ENCODE assay signal across 8 cellular contexts in the genomic region with DNA sequence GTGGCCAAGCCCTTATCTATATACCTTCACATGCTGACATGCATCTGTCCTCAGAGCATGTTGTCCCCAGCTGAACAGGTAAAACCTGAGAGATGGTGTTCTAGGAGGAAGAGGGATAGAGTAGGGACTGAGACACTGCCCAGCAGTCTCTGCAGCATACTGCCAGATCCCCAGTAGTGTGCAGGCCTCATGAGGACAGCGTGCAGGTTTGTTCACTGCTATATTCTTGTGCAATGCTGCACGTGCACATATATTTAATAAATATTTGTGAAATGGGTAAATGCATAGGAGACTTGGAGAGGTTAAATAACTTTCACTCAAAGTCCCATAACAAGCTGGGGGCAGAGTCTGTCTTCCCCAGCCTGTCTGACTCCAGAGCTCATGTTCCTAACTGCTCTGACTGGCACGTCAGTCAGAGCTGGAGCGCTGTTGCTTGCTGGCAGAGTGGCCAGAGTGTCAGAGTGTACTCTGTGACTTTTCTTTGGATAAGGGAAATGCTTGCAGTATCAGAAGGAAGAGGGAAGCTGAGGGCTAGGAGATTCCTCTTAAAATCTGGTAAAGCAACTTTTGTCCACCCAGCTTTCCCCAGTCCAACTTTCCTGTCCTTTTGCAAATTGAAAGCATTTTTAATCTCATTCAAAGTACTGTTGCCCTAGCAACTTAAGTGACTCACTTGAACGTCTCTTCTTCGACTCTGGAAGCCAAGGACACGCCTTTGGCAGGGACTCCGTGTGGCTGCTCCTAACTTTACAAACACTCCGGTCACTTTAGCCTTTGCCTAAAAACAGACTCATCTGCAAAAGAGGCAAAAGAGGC. TPM values are rescaled to one million over a fixed set of nuclear protein-coding genes. Genes with fewer than 3 reads are reported as not detected.
A peak's percentile ranks its signal among the peaks of the same experiment; 100 is the strongest.
DNase-seq lines count a peak whose midpoint lies in the region; ATAC-seq and TF ChIP-seq lines count a peak whose summit lies in the region.

No MANE protein-coding gene starts in this region.

- intact Hi-C loops in adrenal gland (cut with DNase I): loop anchor here in 1 of 2 donors (10.0 kb wide), 1 partner anchor 108 kb away; no protein-coding TSS in a partner anchor

- TF ChIP-seq POLR2A in adrenal gland (IDR thresholded peaks at IDR 0.05): peak in 1 of 2 donors; percentile 62

- DNase-seq in ELR (ENCODE audit: low read depth): peak; percentile 69
- peak; percentile 83 to 95 (median 93) for DNase-seq in adrenal gland
- DNase-seq in right atrium auricular region (ENCODE audit: low spot score): peak; percentile 92
- peak; percentile 43 for DNase-seq in skeletal muscle cell (ENCODE audit: low read depth)
- no peak for DNase-seq in NCI-H1048 (lab: John Stamatoyannopoulos, UW)
- no peak for DNase-seq in activated CD8-positive, alpha-beta memory T cell treated with anti-CD3 and anti-CD28 coated beads, Interleukin-2, amount 50 U/mL, for 48 hours
- DNase-seq in CD1c-positive myeloid dendritic cell (ENCODE audit: extremely low spot score): no peak

- WGBS in adrenal gland, 4 donors: 21 to 28% (median 27%) methylated on average over 9 of the region's 9 CpGs

- TF ChIP-seq CTCF in adrenal gland (IDR thresholded peaks at IDR 0.05) (no peak), right atrium auricular region (IDR thresholded peaks at IDR 0.05) (no peak)

- H3K36me3 ChIP-seq in adrenal gland (replicated peaks in 1 of 2) (no peaks in the 10 kb centered on the region), right atrium auricular region (peaks cover 10% of the 10 kb centered on the region)

- no peak for ATAC-seq in GM21825 (IDR thresholded peaks at IDR 0.05; ENCODE audit: unreplicated experiment)

- H3K27ac ChIP-seq in adrenal gland (peak overlapping the region; percentile 62 to 84 (median 71)), right atrium auricular region (peak overlapping the region; percentile 71 to 80)

- H3K4me3 ChIP-seq in adrenal gland (peak overlapping the region in 1 of 4 donors; percentile 38), right atrium auricular region (no peak overlapping the region), skeletal muscle cell (ENCODE audit: low read depth, low read length) (peak overlapping the region; percentile 9)

- H3K27me3 ChIP-seq in adrenal gland (no peaks in the 10 kb centered on the region), right atrium auricular region (no peaks in the 10 kb centered on the region)

- no peaks in the 10 kb centered on the region for H3K9me3 ChIP-seq in adrenal gland (replicated peaks in 1 of 3)
- no peaks in the 10 kb centered on the region for H3K9me3 ChIP-seq in right atrium auricular region

- H3K4me1 ChIP-seq in adrenal gland (replicated peaks in 1 of 2) (peaks cover 31 to 52% of the 10 kb centered on the region in 2 donors), right atrium auricular region (peaks cover 0 to 39% of the 10 kb centered on the region in 2 donors)

RNA-seq across cellular contexts. Expression of a gene that starts 14.9 kb away (rescaled TPM):
- total RNA-seq in adrenal gland: 10 to 100 TPM in 7 of 8 donors, 1 to 10 TPM in 1; 9.8 to 22.4 (median 13.7) TPM
- polyA plus RNA-seq in adrenal gland: 10 to 100 TPM in 1 of 3 donors, 1 to 10 TPM in 2; 2.6 to 33.8 (median 2.7) TPM
- 10 to 100 TPM in 1 of 2 donors, 1 to 10 TPM in 1; 6.0 to 10.7 TPM for total RNA-seq in right atrium auricular region

RNA-seq across cellular contexts. Expression of a gene that starts 40.1 kb away (rescaled TPM):
- total RNA-seq in adrenal gland (10 to 100 TPM; 13.1 to 70.4 (median 39.4) TPM), right atrium auricular region (10 to 100 TPM; 34.0 to 59.1 TPM)
- 1 to 10 TPM; 2.3 to 10.0 (median 5.8) TPM for polyA plus RNA-seq in adrenal gland

Comparison
In these comparisons a context has a peak if more than half of its experiments do, and no peak if none do; other contexts are left out.
1. DNase-seq: peak in ELR (single experiment), adrenal gland (7 of 7), right atrium auricular region (single experiment) and skeletal muscle cell (single experiment); none in NCI-H1048 (single experiment), activated CD8-positive, alpha-beta memory T cell treated with anti-CD3 and anti-CD28 coated beads, Interleukin-2, amount 50 U/mL, for 48 hours (single experiment) and CD1c-positive myeloid dendritic cell (single experiment).